Comparison of ENCODE assay signal across 19 cellular contexts in genomic region chr12:48067250-48067938, GRCh38. TPM values are rescaled to one million over a fixed set of nuclear protein-coding genes. Genes with fewer than 3 reads are reported as not detected.
DNase-seq lines count a peak whose midpoint lies in the region; ATAC-seq and TF ChIP-seq lines count a peak whose summit lies in the region.
"Had no signal": no experiment of that assay in that cellular context is flagged by ENCODE, and none has a peak within 500 bp of the region (broad histone marks: within the 10 kb centered on the region; RNA-seq: fewer than 3 reads in every experiment).

No MANE protein-coding gene starts in this region.

- no peak for TF ChIP-seq CTCF in stomach (IDR thresholded peaks at IDR 0.05)

- no peak overlapping the region for H3K4me3 ChIP-seq in stomach
- H3K4me3 ChIP-seq: A549; BLaER1 treated with 17β-estradiol and CSF1 and Interleukin-3, amounts not matched to agents 10 nM and 100 nM; SK-N-MC had no signal

- no peaks in the 10 kb centered on the region for H3K27me3 Mint-ChIP-seq in activated T-cell treated with anti-CD3 and anti-CD28 coated beads, Interleukin-2, amount 50 U/mL, for 72 hours (ENCODE audit: low read depth)
- no peaks in the 10 kb centered on the region for H3K27me3 Mint-ChIP-seq in activated T-helper 17 cell treated with anti-CD3 and anti-CD28 coated beads, Interleukin-2, amount 50 U/mL, for 72 hours
- no peaks in the 10 kb centered on the region for H3K27me3 Mint-ChIP-seq in stimulated activated naive B cell treated with anti-CD40 and anti-IgM and Interleukin-4, amounts not matched to agents 10 μg/mL and 1 μg/mL and 100 μg/mL, for 72 hours
- H3K27me3 Mint-ChIP-seq: CD8-positive, alpha-beta memory T cell had no signal

- H3K9me3 ChIP-seq in stomach: no peaks in the 10 kb centered on the region
- H3K9me3 ChIP-seq: A549; BLaER1 treated with 17β-estradiol and CSF1 and Interleukin-3, amounts not matched to agents 10 nM and 100 nM had no signal

- H3K4me1 ChIP-seq in stomach: no peaks in the 10 kb centered on the region
- H3K4me1 ChIP-seq: A549; BLaER1 treated with 17β-estradiol and CSF1 and Interleukin-3, amounts not matched to agents 10 nM and 100 nM had no signal

- DNase-seq in activated T-cell treated with anti-CD3 and anti-CD28 coated beads, Interleukin-2, amount 50 U/mL, for 72 hours: no peak
- DNase-seq in activated T-cell treated with anti-CD3 and anti-CD28 coated beads, Interleukin-2, amount 50 U/mL, for 48 hours: no peak
- no peak for DNase-seq in stimulated activated naive B cell treated with anti-CD40 and anti-IgM and Interleukin-4, amounts not matched to agents 10 μg/mL and 1 μg/mL and 100 μg/mL, for 72 hours
- DNase-seq in stomach: no peak
- DNase-seq: CD8-positive, alpha-beta memory T cell; DMS79 treated with DMSO at 0.1 percent for 48 hours; KG1; NCI-H1436; NCI-H2029; NCI-H2171; NCI-H446; NCI-H69 had no signal

- no peak for TF ChIP-seq EP300 in stomach (IDR thresholded peaks at IDR 0.05)

- H3K4me3 Mint-ChIP-seq in activated T-cell treated with anti-CD3 and anti-CD28 coated beads, Interleukin-2, amount 50 U/mL, for 72 hours: no peak overlapping the region
- H3K4me3 Mint-ChIP-seq in activated T-helper 17 cell treated with anti-CD3 and anti-CD28 coated beads, Interleukin-2, amount 50 U/mL, for 72 hours: no peak overlapping the region
- peak overlapping the region in 1 of 2 donors; percentile 45 for H3K4me3 Mint-ChIP-seq in stimulated activated naive B cell treated with anti-CD40 and anti-IgM and Interleukin-4, amounts not matched to agents 10 μg/mL and 1 μg/mL and 100 μg/mL, for 72 hours
- H3K4me3 Mint-ChIP-seq: CD8-positive, alpha-beta memory T cell had no signal

- H3K4me1 Mint-ChIP-seq in activated T-cell treated with anti-CD3 and anti-CD28 coated beads, Interleukin-2, amount 50 U/mL, for 72 hours (ENCODE audit: low read depth): peaks cover 16% of the 10 kb centered on the region
- peaks cover 5% of the 10 kb centered on the region for H3K4me1 Mint-ChIP-seq in activated T-helper 17 cell treated with anti-CD3 and anti-CD28 coated beads, Interleukin-2, amount 50 U/mL, for 72 hours
- peaks cover 12 to 19% of the 10 kb centered on the region in 2 donors for H3K4me1 Mint-ChIP-seq in stimulated activated naive B cell treated with anti-CD40 and anti-IgM and Interleukin-4, amounts not matched to agents 10 μg/mL and 1 μg/mL and 100 μg/mL, for 72 hours

- H3K27me3 ChIP-seq in stomach: no peaks in the 10 kb centered on the region
- H3K27me3 ChIP-seq: BLaER1 treated with 17β-estradiol and CSF1 and Interleukin-3, amounts not matched to agents 10 nM and 100 nM had no signal

- no peak overlapping the region for H3K27ac ChIP-seq in stomach
- H3K27ac ChIP-seq: A549; BLaER1 treated with 17β-estradiol and CSF1 and Interleukin-3, amounts not matched to agents 10 nM and 100 nM; SK-N-MC had no signal

- 92 to 95% (median 94%) methylated on average over 4 of the region's 4 CpGs for WGBS in stomach, 5 donors

- intact Hi-C loops in stomach (cut with DNase I; ENCODE audit: low total_unique reads): no loop called here

- no peak for TF ChIP-seq POLR2A in stomach (IDR thresholded peaks at IDR 0.05)

- no peak for ATAC-seq in activated T-cell treated with anti-CD3 and anti-CD28 coated beads, Interleukin-2, amount 50 U/mL, for 72 hours (replicated peaks in 1 of 2)
- ATAC-seq in HG02610 (IDR thresholded peaks at IDR 0.05; ENCODE audit: unreplicated experiment) (peak; percentile 54), GM21515 (IDR thresholded peaks at IDR 0.05; ENCODE audit: unreplicated experiment) (no peak), GM21786 (IDR thresholded peaks at IDR 0.05; ENCODE audit: unreplicated experiment) (no peak)
- no peak for ATAC-seq in activated T-helper 17 cell treated with anti-CD3 and anti-CD28 coated beads, Interleukin-2, amount 50 U/mL, for 72 hours (replicated peaks)
- peak; percentile 74 to 83 for ATAC-seq in stimulated activated naive B cell treated with anti-CD40 and anti-IgM and Interleukin-4, amounts not matched to agents 10 μg/mL and 1 μg/mL and 100 μg/mL, for 72 hours (replicated peaks)
- ATAC-seq: A549 had no signal

- peaks cover 52 to 100% (median 95%) of the 10 kb centered on the region in 4 donors for H3K36me3 ChIP-seq in stomach

- no peaks in the 10 kb centered on the region for H3K9me3 Mint-ChIP-seq in activated T-cell treated with anti-CD3 and anti-CD28 coated beads, Interleukin-2, amount 50 U/mL, for 72 hours
- no peaks in the 10 kb centered on the region for H3K9me3 Mint-ChIP-seq in activated T-helper 17 cell treated with anti-CD3 and anti-CD28 coated beads, Interleukin-2, amount 50 U/mL, for 72 hours
- no peaks in the 10 kb centered on the region for H3K9me3 Mint-ChIP-seq in stimulated activated naive B cell treated with anti-CD40 and anti-IgM and Interleukin-4, amounts not matched to agents 10 μg/mL and 1 μg/mL and 100 μg/mL, for 72 hours
- H3K9me3 Mint-ChIP-seq: CD8-positive, alpha-beta memory T cell had no signal

- peaks cover 9 to 44% of the 10 kb centered on the region in 2 donors for H3K36me3 Mint-ChIP-seq in activated T-cell treated with anti-CD3 and anti-CD28 coated beads, Interleukin-2, amount 50 U/mL, for 72 hours (ENCODE audit: insufficient read depth in 2 of 2)
- H3K36me3 Mint-ChIP-seq in activated T-helper 17 cell treated with anti-CD3 and anti-CD28 coated beads, Interleukin-2, amount 50 U/mL, for 72 hours (ENCODE audit: low read depth): peaks cover 96% of the 10 kb centered on the region
- peaks cover 37 to 50% of the 10 kb centered on the region in 2 donors for H3K36me3 Mint-ChIP-seq in stimulated activated naive B cell treated with anti-CD40 and anti-IgM and Interleukin-4, amounts not matched to agents 10 μg/mL and 1 μg/mL and 100 μg/mL, for 72 hours

- H3K27ac Mint-ChIP-seq in activated T-cell treated with anti-CD3 and anti-CD28 coated beads, Interleukin-2, amount 50 U/mL, for 72 hours: peak overlapping the region; percentile 81
- H3K27ac Mint-ChIP-seq in activated T-helper 17 cell treated with anti-CD3 and anti-CD28 coated beads, Interleukin-2, amount 50 U/mL, for 72 hours: peak overlapping the region; percentile 3
- H3K27ac Mint-ChIP-seq in stimulated activated naive B cell treated with anti-CD40 and anti-IgM and Interleukin-4, amounts not matched to agents 10 μg/mL and 1 μg/mL and 100 μg/mL, for 72 hours: peak overlapping the region; percentile 79

RNA-seq across cellular contexts. Expression of gene SENP1, which starts 38.5 kb away (rescaled TPM):
- 10 to 100 TPM; 58.4 to 68.7 TPM for total RNA-seq in activated T-cell treated with anti-CD3 and anti-CD28 coated beads, Interleukin-2, amount 50 U/mL, for 72 hours
- 10 to 100 TPM; 37.5 to 42.3 TPM for total RNA-seq in activated T-helper 17 cell treated with anti-CD3 and anti-CD28 coated beads, Interleukin-2, amount 50 U/mL, for 72 hours
- total RNA-seq in stomach: 10 to 100 TPM in 4 of 5 donors, 1 to 10 TPM in 1; 8.4 to 27.5 (median 14.2) TPM
- 1 to 10 TPM; 2.9 to 4.1 (median 3.7) TPM for polyA plus RNA-seq in stomach

RNA-seq across cellular contexts. Expression of gene PFKM, which starts 51.8 kb away (rescaled TPM):
- 10 to 100 TPM; 29.1 to 35.9 TPM for total RNA-seq in activated T-cell treated with anti-CD3 and anti-CD28 coated beads, Interleukin-2, amount 50 U/mL, for 72 hours
- 10 to 100 TPM; 57.3 to 83.3 TPM for total RNA-seq in activated T-helper 17 cell treated with anti-CD3 and anti-CD28 coated beads, Interleukin-2, amount 50 U/mL, for 72 hours
- total RNA-seq in stomach: 10 to 100 TPM in 4 of 5 donors, 1 to 10 TPM in 1; 9.3 to 57.1 (median 17.1) TPM
- 10 to 100 TPM; 15.4 to 24.9 (median 18.4) TPM for polyA plus RNA-seq in stomach

Comparison
In these comparisons a context has a peak if more than half of its experiments do, and no peak if none do; other contexts are left out.
1. ATAC-seq: peak in HG02610 (single experiment) and stimulated activated naive B cell treated with anti-CD40 and anti-IgM and Interleukin-4, amounts not matched to agents 10 μg/mL and 1 μg/mL and 100 μg/mL, for 72 hours (2 of 2); none in activated T-cell treated with anti-CD3 and anti-CD28 coated beads, Interleukin-2, amount 50 U/mL, for 72 hours (0 of 2), activated T-helper 17 cell treated with anti-CD3 and anti-CD28 coated beads, Interleukin-2, amount 50 U/mL, for 72 hours (single experiment), GM21515 (single experiment) and GM21786 (single experiment).
2. H3K27ac Mint-ChIP-seq: peak in every context shown above with its lines; median percentile 81 in activated T-cell treated with anti-CD3 and anti-CD28 coated beads, Interleukin-2, amount 50 U/mL, for 72 hours; 79 in stimulated activated naive B cell treated with anti-CD40 and anti-IgM and Interleukin-4, amounts not matched to agents 10 μg/mL and 1 μg/mL and 100 μg/mL, for 72 hours; 3 in activated T-helper 17 cell treated with anti-CD3 and anti-CD28 coated beads, Interleukin-2, amount 50 U/mL, for 72 hours.